1 cellular context compared by ENCODE assay signal in genomic region chr11:72833083-72833733, GRCh38.
TF ChIP-seq lines count a peak whose summit lies in the region.

No MANE protein-coding gene starts in this region.

TF ChIP-seq in IMR-90, 13 proteins besides CTCF, POLR2A, EP300 and RAD21:
- TF ChIP-seq MAZ (IDR thresholded peaks at IDR 0.05; ENCODE audit: borderline replicate concordance, low read depth, low read length) (no peak), CEBPB (IDR thresholded peaks at IDR 0.05; ENCODE audit: low read depth, low read length) (no peak), MXI1 (IDR thresholded peaks at IDR 0.05; ENCODE audit: borderline replicate concordance, low read depth, low read length) (no peak), USF2 (IDR thresholded peaks at IDR 0.05; ENCODE audit: low read depth, low read length) (no peak), FOS (IDR thresholded peaks at IDR 0.05; ENCODE audit: low read depth, low read length) (no peak), RCOR1 (IDR thresholded peaks at IDR 0.05; ENCODE audit: insufficient replicate concordance, low read length) (no peak), BHLHE40 (IDR thresholded peaks at IDR 0.05; ENCODE audit: low read depth, low read length) (no peak), CHD1 (IDR thresholded peaks at IDR 0.05; ENCODE audit: low read depth, low read length) (no peak), SMC3 (IDR thresholded peaks at IDR 0.05; ENCODE audit: low read depth, low read length) (no peak)
